ENCODE assay signal across 11 cellular contexts in the genomic region with DNA sequence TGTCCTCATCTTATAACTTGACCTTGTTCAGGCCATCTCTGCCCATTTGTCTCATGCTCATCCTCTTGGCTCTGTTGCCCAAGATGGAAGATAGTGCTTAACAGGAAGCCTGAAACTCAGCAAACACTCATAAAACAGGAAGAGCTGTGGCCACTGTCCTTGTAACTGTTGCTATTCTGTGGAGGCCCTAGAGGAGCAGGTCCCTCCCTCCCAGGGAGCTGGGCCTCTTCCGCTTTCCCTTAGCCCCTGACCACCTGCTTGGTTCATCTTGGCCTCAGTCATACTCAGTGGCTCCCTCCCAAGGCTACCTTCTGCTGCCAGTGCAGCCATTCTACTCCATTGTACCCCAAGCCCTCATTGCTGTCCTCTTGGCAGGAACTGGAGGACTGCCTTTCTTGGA. TPM values are rescaled to one million over a fixed set of nuclear protein-coding genes. Genes with fewer than 3 reads are reported as not detected.
DNase-seq lines count a peak whose midpoint lies in the region; ATAC-seq and TF ChIP-seq lines count a peak whose summit lies in the region.
"Had no signal": no experiment of that assay in that cellular context is flagged by ENCODE, and none has a peak within 500 bp of the region (broad histone marks: within the 10 kb centered on the region; RNA-seq: fewer than 3 reads in every experiment).

No MANE protein-coding gene starts in this region.

- no peak for ATAC-seq in activated CD8-positive, alpha-beta T cell treated with anti-CD3 and anti-CD28 coated beads for 36 hours
- ATAC-seq in memory B cell (ENCODE audit: low read depth) (no peak), GM18511 (IDR thresholded peaks at IDR 0.05; ENCODE audit: unreplicated experiment) (no peak)
- ATAC-seq: mucosa of descending colon had no signal

- intact Hi-C loops in CD14-positive monocyte (cut with micrococcal nuclease): no loop called here
- intact Hi-C loops in activated CD8-positive, alpha-beta T cell treated with anti-CD3 and anti-CD28 coated beads for 36 hours (cut with micrococcal nuclease): no loop called here

- POLR2A ChIA-PET in activated CD8-positive, alpha-beta T cell treated with anti-CD3 and anti-CD28 coated beads for 36 hours (lab: Charles Lee): interaction anchor here (1.5 to 25.6 kb wide), 5 partner anchors 9 to 45 kb away, joined by 6 to 2276 read pairs (median 53); a partner anchor contains a TSS

- peak overlapping the region; percentile 25 for H3K4me3 ChIP-seq in Jurkat, Clone E6-1 (ENCODE audit: low read length)
- H3K4me3 ChIP-seq: mucosa of descending colon had no signal

- CTCF ChIA-PET in activated CD8-positive, alpha-beta T cell treated with anti-CD3 and anti-CD28 coated beads for 36 hours (lab: Charles Lee): interaction anchor here (2.7 to 25.1 kb wide), 4 partner anchors 13 to 78 kb away, joined by 6 to 769 read pairs (median 102); a partner anchor contains a TSS

- DNase-seq in CD14-positive monocyte (ENCODE audit: low spot score) (peak; percentile 89), memory B cell (ENCODE audit: low spot score in 2 of 2) (no peak), NCI-H526 treated with DMSO at 0.1 percent for 48 hours (lab: John Stamatoyannopoulos, UW) (no peak), NCI-H2107 (lab: John Stamatoyannopoulos, UW) (no peak)
- no peak for DNase-seq in Jurkat, Clone E6-1 (ENCODE audit: low read depth, low spot score)
- peak; percentile 24 for DNase-seq in activated CD8-positive, alpha-beta T cell treated with anti-CD3 and anti-CD28 coated beads for 36 hours
- no peak for DNase-seq in stimulated activated CD8-positive, alpha-beta memory T cell treated with anti-CD3 and anti-CD28 coated beads, Interleukin-4, amount 100 ng/mL, for 48 hours
- DNase-seq: DMS53, NCI-H524 had no signal

- H3K27me3 Mint-ChIP-seq in CD14-positive monocyte (ENCODE audit: low read depth in 3 of 3) (peaks cover 0 to 2% (median 0%) of the 10 kb centered on the region in 3 donors), memory B cell (no peaks in the 10 kb centered on the region)
- no peaks in the 10 kb centered on the region for H3K27me3 Mint-ChIP-seq in activated CD8-positive, alpha-beta T cell treated with anti-CD3 and anti-CD28 coated beads for 36 hours

- H3K4me1 Mint-ChIP-seq in CD14-positive monocyte (peaks cover 83% of the 10 kb centered on the region), memory B cell (peaks cover 40% of the 10 kb centered on the region)
- peaks cover 74% of the 10 kb centered on the region for H3K4me1 Mint-ChIP-seq in activated CD8-positive, alpha-beta T cell treated with anti-CD3 and anti-CD28 coated beads for 36 hours (ENCODE audit: low read depth)

- H3K27ac Mint-ChIP-seq in CD14-positive monocyte (peak overlapping the region; percentile 98 to 99 (median 99)), memory B cell (peak overlapping the region; percentile 72)
- peak overlapping the region; percentile 80 for H3K27ac Mint-ChIP-seq in activated CD8-positive, alpha-beta T cell treated with anti-CD3 and anti-CD28 coated beads for 36 hours

- peak; percentile 62 for TF ChIP-seq CTCF in CD14-positive monocyte (IDR thresholded peaks at IDR 0.05)
- TF ChIP-seq CTCF in activated CD8-positive, alpha-beta T cell treated with anti-CD3 and anti-CD28 coated beads for 36 hours (IDR thresholded peaks at IDR 0.05): no peak

- H3K9me3 Mint-ChIP-seq in CD14-positive monocyte (no peaks in the 10 kb centered on the region), memory B cell (no peaks in the 10 kb centered on the region)
- H3K9me3 Mint-ChIP-seq in activated CD8-positive, alpha-beta T cell treated with anti-CD3 and anti-CD28 coated beads for 36 hours: no peaks in the 10 kb centered on the region

- H3K4me3 Mint-ChIP-seq in CD14-positive monocyte (peak overlapping the region; percentile 96 to 98), memory B cell (no peak overlapping the region)
- H3K4me3 Mint-ChIP-seq in activated CD8-positive, alpha-beta T cell treated with anti-CD3 and anti-CD28 coated beads for 36 hours: peak overlapping the region; percentile 94

- H3K36me3 Mint-ChIP-seq in CD14-positive monocyte (peaks cover 46 to 60% of the 10 kb centered on the region in 2 donors), memory B cell (no peaks in the 10 kb centered on the region)
- peaks cover 77% of the 10 kb centered on the region for H3K36me3 Mint-ChIP-seq in activated CD8-positive, alpha-beta T cell treated with anti-CD3 and anti-CD28 coated beads for 36 hours (ENCODE audit: low read depth)

RNA-seq across cellular contexts. Expression of a gene that starts 3.5 kb away (rescaled TPM):
- 100 to 1,000 TPM; 173 to 252 TPM for polyA plus RNA-seq in CD14-positive monocyte
- polyA plus RNA-seq in Jurkat, Clone E6-1 (2012; ENCODE audit: insufficient read depth, insufficient read length): 69.3 TPM
- total RNA-seq in activated CD8-positive, alpha-beta T cell treated with anti-CD3 and anti-CD28 coated beads for 36 hours: 100 to 1,000 TPM; 204 to 205 TPM

RNA-seq across cellular contexts. Expression of a gene that starts 8.8 kb away (rescaled TPM):
- polyA plus RNA-seq in CD14-positive monocyte: 1 to 10 TPM; 2.9 to 6.2 TPM
- 5.0 TPM for polyA plus RNA-seq in Jurkat, Clone E6-1 (2012; ENCODE audit: insufficient read depth, insufficient read length)
- total RNA-seq in activated CD8-positive, alpha-beta T cell treated with anti-CD3 and anti-CD28 coated beads for 36 hours: 100 to 1,000 TPM; 307 to 308 TPM

RNA-seq across cellular contexts. Expression of a gene that starts 51.1 kb away (rescaled TPM):
- 10 to 100 TPM; 12.1 to 14.0 TPM for polyA plus RNA-seq in CD14-positive monocyte
- polyA plus RNA-seq in Jurkat, Clone E6-1 (2012; ENCODE audit: insufficient read depth, insufficient read length): 23.6 TPM
- total RNA-seq in activated CD8-positive, alpha-beta T cell treated with anti-CD3 and anti-CD28 coated beads for 36 hours: 100 to 1,000 TPM in 1 of 2 experiments, 10 to 100 TPM in 1; 97.1 to 101 TPM

RNA-seq across cellular contexts. Expression of a gene that starts 52.9 kb away (rescaled TPM):
- under 1 TPM; 0.18 to 0.76 TPM for polyA plus RNA-seq in CD14-positive monocyte
- polyA plus RNA-seq in Jurkat, Clone E6-1 (2012; ENCODE audit: insufficient read depth, insufficient read length): 9.9 TPM
- 10 to 100 TPM; 37.9 to 41.3 TPM for total RNA-seq in activated CD8-positive, alpha-beta T cell treated with anti-CD3 and anti-CD28 coated beads for 36 hours

RNA-seq across cellular contexts. Expression of a gene that starts 54.3 kb away (rescaled TPM):
- polyA plus RNA-seq in CD14-positive monocyte: under 1 TPM in 1 of 2 donors, not detected in 1; 0.03 TPM
- 1.0 TPM for polyA plus RNA-seq in Jurkat, Clone E6-1 (2012; ENCODE audit: insufficient read depth, insufficient read length)
- total RNA-seq in activated CD8-positive, alpha-beta T cell treated with anti-CD3 and anti-CD28 coated beads for 36 hours: 1 to 10 TPM; 3.6 to 4.2 TPM

Comparison
In these comparisons a context has a peak if more than half of its experiments do, and no peak if none do; other contexts are left out.
1. DNase-seq: peak in CD14-positive monocyte (single experiment) and activated CD8-positive, alpha-beta T cell treated with anti-CD3 and anti-CD28 coated beads for 36 hours (single experiment); none in Jurkat, Clone E6-1 (single experiment), memory B cell (0 of 2), NCI-H526 treated with DMSO at 0.1 percent for 48 hours (single experiment), NCI-H2107 (single experiment) and stimulated activated CD8-positive, alpha-beta memory T cell treated with anti-CD3 and anti-CD28 coated beads, Interleukin-4, amount 100 ng/mL, for 48 hours (single experiment).
2. Peak in every context shown above with its lines, with median percentiles within 50 percentile points of each other: H3K27ac Mint-ChIP-seq.